In the genomic region with DNA sequence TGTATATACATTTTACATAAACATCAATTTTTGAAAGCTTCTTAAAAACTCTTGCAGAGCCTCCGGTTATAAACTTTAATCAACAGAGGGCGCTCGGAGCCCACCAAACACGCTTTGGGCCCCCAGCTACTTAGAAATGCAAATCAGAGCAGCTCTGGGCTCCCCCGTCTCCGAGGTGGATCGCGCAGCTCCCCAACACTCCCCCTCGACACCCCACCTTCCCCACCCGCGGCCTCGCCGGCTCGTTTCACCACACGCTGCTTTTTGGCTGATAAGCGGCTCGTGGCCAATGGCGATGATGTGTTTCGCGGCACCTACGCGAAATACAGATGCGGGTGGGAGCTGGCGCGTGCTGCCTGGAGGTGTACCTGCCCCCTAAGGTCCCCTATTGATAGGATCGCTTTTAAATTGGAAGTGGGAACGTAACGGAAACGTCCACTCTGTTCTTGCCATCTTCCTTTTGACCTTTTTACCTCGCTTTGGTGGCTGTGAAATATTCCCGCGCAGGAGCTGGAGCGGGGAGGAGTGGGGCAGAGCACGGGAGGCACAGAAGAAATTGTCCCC, we compare ENCODE assay signal across 8 cellular contexts. TPM values are rescaled to one million over a fixed set of nuclear protein-coding genes. Genes with fewer than 3 reads are reported as not detected.
DNase-seq lines count a peak whose midpoint lies in the region; ATAC-seq, FAIRE-seq and TF ChIP-seq lines count a peak whose summit lies in the region.

No MANE protein-coding gene starts in this region.

- intact Hi-C loops in activated T-helper 2 cell treated with anti-CD3 and anti-CD28 coated beads, Interferon-gamma antibody, Interleukin-2, Interleukin-4, amounts not matched to agents 10 μg/mL and 5 μg/mL and 100 μg/mL, durations not matched to agents 14 hours and 24 hours and 36 hours (cut with micrococcal nuclease) = loop anchor here (1.0 to 10.0 kb wide), 4 partner anchors 298 to 1552 kb away; no protein-coding TSS in a partner anchor

- H3K27me3 Mint-ChIP-seq in activated T-helper 2 cell treated with anti-CD3 and anti-CD28 coated beads, Interferon-gamma antibody, Interleukin-2, Interleukin-4, amounts not matched to agents 10 μg/mL and 5 μg/mL and 100 μg/mL, durations not matched to agents 14 hours and 24 hours and 36 hours (ENCODE audit: low read depth) = peaks cover 62% of the 10 kb centered on the region
- peaks cover 55% of the 10 kb centered on the region for H3K27me3 Mint-ChIP-seq in neural crest cell (ENCODE audit: low read depth)

- no peaks in the 10 kb centered on the region for H3K9me3 ChIP-seq in RWPE2 (ENCODE audit: severe bottlenecking)

- ATAC-seq in RWPE2 (ENCODE audit: low read depth) (0 out of 3 replicates have a peak, but pooled peaks have one; percentile 13), GM21360 (IDR thresholded peaks at IDR 0.05; ENCODE audit: unreplicated experiment) (no peak)

- no peaks in the 10 kb centered on the region for H3K9me3 Mint-ChIP-seq in activated T-helper 2 cell treated with anti-CD3 and anti-CD28 coated beads, Interferon-gamma antibody, Interleukin-2, Interleukin-4, amounts not matched to agents 10 μg/mL and 5 μg/mL and 100 μg/mL, durations not matched to agents 14 hours and 24 hours and 36 hours
- H3K9me3 Mint-ChIP-seq in neural crest cell = no peaks in the 10 kb centered on the region

- peak overlapping the region; percentile 99 for H3K4me2 ChIP-seq in KMS-11

- peaks cover 12% of the 10 kb centered on the region for H3K27me3 ChIP-seq in KMS-11 (ENCODE audit: insufficient read depth, low read depth)
- H3K27me3 ChIP-seq in RWPE2 (ENCODE audit: insufficient read depth, poor library complexity, severe bottlenecking) = peaks cover 35% of the 10 kb centered on the region

- TF ChIP-seq CTCF in KMS-11 (conservative IDR thresholded peaks at IDR 0.05; ENCODE audit: low read depth, low read length) = peak; percentile 87
- TF ChIP-seq CTCF in RWPE2 (IDR thresholded peaks at IDR 0.05; ENCODE audit: poor library complexity, severe bottlenecking) = peak; percentile 67
- TF ChIP-seq CTCF in foreskin fibroblast (IDR thresholded peaks at IDR 0.05; ENCODE audit: low read depth, low read length) = peak; percentile 55
- TF ChIP-seq CTCF in neural crest cell (conservative IDR thresholded peaks at IDR 0.05) = peak; percentile 93

- peaks cover 17% of the 10 kb centered on the region for H3K4me1 Mint-ChIP-seq in activated T-helper 2 cell treated with anti-CD3 and anti-CD28 coated beads, Interferon-gamma antibody, Interleukin-2, Interleukin-4, amounts not matched to agents 10 μg/mL and 5 μg/mL and 100 μg/mL, durations not matched to agents 14 hours and 24 hours and 36 hours (ENCODE audit: low read depth)
- H3K4me1 Mint-ChIP-seq in neural crest cell = peaks cover 37% of the 10 kb centered on the region

- H3K79me2 ChIP-seq in KMS-11 (ENCODE audit: insufficient read depth, low read depth) = no peaks in the 10 kb centered on the region

- no peak for DNase-seq in RWPE2 (ENCODE audit: low spot score)
- peak; percentile 45 for DNase-seq in activated T-helper 2 cell treated with anti-CD3 and anti-CD28 coated beads, Interferon-gamma antibody, Interleukin-2, Interleukin-4, amounts not matched to agents 10 μg/mL and 5 μg/mL and 100 μg/mL, durations not matched to agents 14 hours and 24 hours and 36 hours (ENCODE audit: low spot score)
- peak; percentile 52 to 87 for DNase-seq in foreskin fibroblast
- DNase-seq in neural crest cell (ENCODE audit: low read depth, low spot score) = peak; percentile 70
- peak in 33 of 49 donors; percentile 14 to 74 (median 39) for DNase-seq in substantia nigra (lab: John Stamatoyannopoulos, UW)

- H3K36me3 Mint-ChIP-seq in activated T-helper 2 cell treated with anti-CD3 and anti-CD28 coated beads, Interferon-gamma antibody, Interleukin-2, Interleukin-4, amounts not matched to agents 10 μg/mL and 5 μg/mL and 100 μg/mL, durations not matched to agents 14 hours and 24 hours and 36 hours (ENCODE audit: low read depth) = no peaks in the 10 kb centered on the region
- no peaks in the 10 kb centered on the region for H3K36me3 Mint-ChIP-seq in neural crest cell (ENCODE audit: low read depth)

- H3K27ac Mint-ChIP-seq in activated T-helper 2 cell treated with anti-CD3 and anti-CD28 coated beads, Interferon-gamma antibody, Interleukin-2, Interleukin-4, amounts not matched to agents 10 μg/mL and 5 μg/mL and 100 μg/mL, durations not matched to agents 14 hours and 24 hours and 36 hours = no peak overlapping the region
- H3K27ac Mint-ChIP-seq in neural crest cell (ENCODE audit: unreplicated experiment) = no peak overlapping the region

- H4K20me1 ChIP-seq in KMS-11 (ENCODE audit: insufficient read depth) = no peaks in the 10 kb centered on the region

- H3K36me3 ChIP-seq in KMS-11 (ENCODE audit: insufficient read depth) (no peaks in the 10 kb centered on the region), RWPE2 (ENCODE audit: low read depth) (no peaks in the 10 kb centered on the region)

- H3K4me3 Mint-ChIP-seq in activated T-helper 2 cell treated with anti-CD3 and anti-CD28 coated beads, Interferon-gamma antibody, Interleukin-2, Interleukin-4, amounts not matched to agents 10 μg/mL and 5 μg/mL and 100 μg/mL, durations not matched to agents 14 hours and 24 hours and 36 hours (ENCODE audit: low read depth) = peak overlapping the region; percentile 66
- peak overlapping the region; percentile 97 for H3K4me3 Mint-ChIP-seq in neural crest cell

- H3K9ac ChIP-seq in KMS-11 = peak overlapping the region; percentile 33; the same call in 1 of the 2 replicates

- H3K4me1 ChIP-seq in KMS-11 (ENCODE audit: low read depth, poor library complexity, severe bottlenecking) (peaks cover 8% of the 10 kb centered on the region), RWPE2 (ENCODE audit: insufficient read depth, poor library complexity, severe bottlenecking) (no peaks in the 10 kb centered on the region)

- peak overlapping the region; percentile 98 for H2AFZ ChIP-seq in KMS-11 (ENCODE audit: low read depth)

- H3K4me3 ChIP-seq in KMS-11 (IDR thresholded peaks at IDR 0.05; ENCODE audit: insufficient read depth, low read depth, low read length) = peak overlapping the region; percentile 84
- peak overlapping the region; percentile 37 for H3K4me3 ChIP-seq in RWPE2 (ENCODE audit: severe bottlenecking)
- peak overlapping the region; percentile 83 to 98 for H3K4me3 ChIP-seq in foreskin fibroblast (ENCODE audit: low read depth in 1 of 2, low read length in 2 of 2)

- H3K27ac ChIP-seq in KMS-11 (no peak overlapping the region), RWPE2 (ENCODE audit: poor library complexity, severe bottlenecking) (no peak overlapping the region), substantia nigra (ENCODE audit: low read depth, low read length, poor library complexity, severe bottlenecking) (no peak overlapping the region)

- FAIRE-seq in G401.6 (lab: Jason Lieb, UNC) = peak; percentile 76

RNA-seq across cellular contexts. Expression of a gene that starts 1.6 kb away (rescaled TPM):
- total RNA-seq in activated T-helper 2 cell treated with anti-CD3 and anti-CD28 coated beads, Interferon-gamma antibody, Interleukin-2, Interleukin-4, amounts not matched to agents 10 μg/mL and 5 μg/mL and 100 μg/mL, durations not matched to agents 14 hours and 24 hours and 36 hours = 0.28 and 0.37 TPM in 2 replicates
- 5.7 and 6.2 TPM in 2 replicates for total RNA-seq in neural crest cell

Comparison
In these comparisons a context has a peak if more than half of its experiments do, and no peak if none do; other contexts are left out.
1. H3K4me3 ChIP-seq: peak in every context shown above with its lines; median percentile 90 in foreskin fibroblast; 84 in KMS-11; 37 in RWPE2.